Comparison of ENCODE assay signal across 8 cellular contexts in genomic region chr11:74570266-74571061, GRCh38. TPM values are rescaled to one million over a fixed set of nuclear protein-coding genes. Genes with fewer than 3 reads are reported as not detected.
A peak's percentile ranks its signal among the peaks of the same experiment; 100 is the strongest.
DNase-seq lines count a peak whose midpoint lies in the region; ATAC-seq, FAIRE-seq and TF ChIP-seq lines count a peak whose summit lies in the region.

No MANE protein-coding gene starts in this region.

- H3K4me3 ChIP-seq in BE2C (ENCODE audit: low read depth, low read length) (no peak overlapping the region), left ventricle myocardium inferior (no peak overlapping the region)

- no peaks in the 10 kb centered on the region for H3K36me3 ChIP-seq in BE2C
- no peaks in the 10 kb centered on the region for H3K36me3 ChIP-seq in left ventricle myocardium inferior

- peak; percentile 56 for DNase-seq in BE2C
- DNase-seq in GM19239 (ENCODE audit: insufficient read length, low spot score) = peak; percentile 44
- DNase-seq in NCI-H226 = peak; percentile 7
- DNase-seq in activated naive CD4-positive, alpha-beta T cell treated with anti-CD3 and anti-CD28 coated beads, Interleukin-2, amount 50 U/mL, for 16 hours = peak; percentile 14
- no peak for DNase-seq in left ventricle myocardium inferior
- DNase-seq in sciatic nerve (ENCODE audit: low spot score) = no peak
- DNase-seq in C1 segment of cervical spinal cord (lab: John Stamatoyannopoulos, UW) = no peak
- no peak for DNase-seq in activated gamma-delta T cell (lab: John Stamatoyannopoulos, UW)

- intact Hi-C loops in left ventricle myocardium inferior (cut with micrococcal nuclease) = loop anchor here (5.0 kb wide), 1 partner anchor 118 kb away; no protein-coding TSS in a partner anchor
- intact Hi-C loops in sciatic nerve (cut with DNase I) = no loop called here

- FAIRE-seq in GM19239 (lab: Jason Lieb, UNC) = no peak

- ATAC-seq in sciatic nerve = peak; percentile 59

- H3K27ac ChIP-seq in left ventricle myocardium inferior (replicated peaks) = no peak overlapping the region

- TF ChIP-seq CTCF in BE2C (IDR thresholded peaks at IDR 0.05; ENCODE audit: low read depth, low read length) (peak; percentile 91), left ventricle myocardium inferior (IDR thresholded peaks at IDR 0.05; ENCODE audit: borderline replicate concordance) (peak; percentile 80)

- no peaks in the 10 kb centered on the region for H3K9me3 ChIP-seq in BE2C
- no peaks in the 10 kb centered on the region for H3K9me3 ChIP-seq in left ventricle myocardium inferior (replicated peaks)

- no peaks in the 10 kb centered on the region for H3K4me1 ChIP-seq in BE2C
- no peaks in the 10 kb centered on the region for H3K4me1 ChIP-seq in left ventricle myocardium inferior

- H3K27me3 ChIP-seq in BE2C (no peaks in the 10 kb centered on the region), left ventricle myocardium inferior (ENCODE audit: low read depth) (no peaks in the 10 kb centered on the region)

RNA-seq across cellular contexts. Expression of gene POLD3, which starts 21.9 kb away (rescaled TPM):
- 4.9 TPM for polyA plus RNA-seq in BE2C (2012; ENCODE audit: insufficient read depth, insufficient read length, low read depth)
- total RNA-seq in left ventricle myocardium inferior (6.2 TPM), sciatic nerve (15.9 TPM)

Comparison
In these comparisons a context has a peak if more than half of its experiments do, and no peak if none do; other contexts are left out.
1. DNase-seq: peak in BE2C (single experiment), GM19239 (single experiment), NCI-H226 (single experiment) and activated naive CD4-positive, alpha-beta T cell treated with anti-CD3 and anti-CD28 coated beads, Interleukin-2, amount 50 U/mL, for 16 hours (single experiment); none in left ventricle myocardium inferior (single experiment), sciatic nerve (single experiment), C1 segment of cervical spinal cord (0 of 14) and activated gamma-delta T cell (single experiment).